In genomic region chr10:121926157-121926556, GRCh38 we compare ENCODE assay signal across 10 cellular contexts. TPM values are rescaled to one million over a fixed set of nuclear protein-coding genes. Genes with fewer than 3 reads are reported as not detected.
A peak's percentile ranks its signal among the peaks of the same experiment; 100 is the strongest.
DNase-seq lines count a peak whose midpoint lies in the region; ATAC-seq, FAIRE-seq and TF ChIP-seq lines count a peak whose summit lies in the region.
"Had no signal": no experiment of that assay in that cellular context is flagged by ENCODE, and none has a peak within 500 bp of the region (broad histone marks: within the 10 kb centered on the region; RNA-seq: fewer than 3 reads in every experiment).

No MANE protein-coding gene starts in this region.

- H3K36me3 ChIP-seq in kidney (ENCODE audit: control insufficient read depth in 1 of 2, insufficient read depth in 2 of 2, low read length in 2 of 2) (peaks cover 2 to 4% of the 10 kb centered on the region in 2 donors), thyroid gland (peaks cover 0 to 5% of the 10 kb centered on the region in 2 donors)

- no peak for ATAC-seq in activated B cell treated with CpG ODN at 0.5 μM for 24 hours (ENCODE audit: low read depth)
- ATAC-seq in GM21367 (IDR thresholded peaks at IDR 0.05; ENCODE audit: unreplicated experiment): no peak
- ATAC-seq: body of pancreas had no signal

- no peak overlapping the region for H3K27ac Mint-ChIP-seq in activated naive CD4-positive, alpha-beta T cell treated with anti-CD3 and anti-CD28 coated beads, Interleukin-2, amount 10 ng/mL, durations not matched to agents 7 days and 5 days
- no peak overlapping the region for H3K27ac Mint-ChIP-seq in activated B cell treated with CpG ODN at 0.5 μM for 24 hours

- H3K4me3 ChIP-seq in kidney (ENCODE audit: low read length in 2 of 2): peak overlapping the region; percentile 24 to 94
- no peak overlapping the region for H3K4me3 ChIP-seq in thyroid gland (replicated peaks in 1 of 3)

- H3K27me3 ChIP-seq in thyroid gland: no peaks in the 10 kb centered on the region
- H3K27me3 ChIP-seq: body of pancreas had no signal

- 86 to 89% methylated on average over 4 of the region's 4 CpGs for WGBS in thyroid gland, 2 donors

- peak overlapping the region in 1 of 2 donors; percentile 96 for H3K9ac ChIP-seq in kidney (ENCODE audit: low read length in 2 of 2)

- TF ChIP-seq CTCF in activated B cell treated with CpG ODN at 0.5 μM for 24 hours (IDR thresholded peaks at IDR 0.05): no peak
- TF ChIP-seq CTCF in kidney (IDR thresholded peaks at IDR 0.05; ENCODE audit: borderline replicate concordance, extremely low read depth, insufficient read depth): no peak
- TF ChIP-seq CTCF in thyroid gland (IDR thresholded peaks at IDR 0.05): no peak

- POLR2A ChIA-PET in activated B cell treated with CpG ODN at 0.5 μM for 24 hours (lab: Charles Lee): interaction anchor here (2.5 kb wide), 1 partner anchor 1074 kb away, joined by 12 read pairs; the partner anchor contains the start of gene WDR11

- H3K9me3 Mint-ChIP-seq in activated naive CD4-positive, alpha-beta T cell treated with anti-CD3 and anti-CD28 coated beads, Interleukin-2, amount 10 ng/mL, durations not matched to agents 7 days and 5 days: no peaks in the 10 kb centered on the region
- no peaks in the 10 kb centered on the region for H3K9me3 Mint-ChIP-seq in activated B cell treated with CpG ODN at 0.5 μM for 24 hours

- TF ChIP-seq POLR2A in thyroid gland (IDR thresholded peaks at IDR 0.05): no peak

- H3K27me3 Mint-ChIP-seq in activated naive CD4-positive, alpha-beta T cell treated with anti-CD3 and anti-CD28 coated beads, Interleukin-2, amount 10 ng/mL, durations not matched to agents 7 days and 5 days: no peaks in the 10 kb centered on the region
- no peaks in the 10 kb centered on the region for H3K27me3 Mint-ChIP-seq in activated B cell treated with CpG ODN at 0.5 μM for 24 hours

- no peak for FAIRE-seq in kidney (lab: Jason Lieb, UNC)

- H3K9me3 ChIP-seq in kidney (ENCODE audit: control insufficient read depth in 1 of 2, low read length in 2 of 2) (no peaks in the 10 kb centered on the region), thyroid gland (no peaks in the 10 kb centered on the region)
- H3K9me3 ChIP-seq: body of pancreas had no signal

- H3K4me3 Mint-ChIP-seq in activated naive CD4-positive, alpha-beta T cell treated with anti-CD3 and anti-CD28 coated beads, Interleukin-2, amount 10 ng/mL, durations not matched to agents 7 days and 5 days: peak overlapping the region; percentile 36
- H3K4me3 Mint-ChIP-seq in activated B cell treated with CpG ODN at 0.5 μM for 24 hours: peak overlapping the region; percentile 19

- H3K4me1 ChIP-seq in kidney (ENCODE audit: control insufficient read depth in 1 of 2, insufficient read depth in 1 of 2, low read depth in 1 of 2, low read length in 2 of 2): peaks cover 2 to 16% of the 10 kb centered on the region in 2 donors
- peaks cover 19 to 20% of the 10 kb centered on the region in 2 donors for H3K4me1 ChIP-seq in thyroid gland

- CTCF ChIA-PET in activated naive CD4-positive, alpha-beta T cell treated with anti-CD3 and anti-CD28 coated beads, Interleukin-2, amount 10 ng/mL, durations not matched to agents 7 days and 5 days (lab: Charles Lee): no interaction called here
- CTCF ChIA-PET in activated B cell treated with CpG ODN at 0.5 μM for 24 hours (lab: Charles Lee): no interaction called here

- no peak for DNase-seq in activated naive CD4-positive, alpha-beta T cell treated with anti-CD3 and anti-CD28 coated beads, Interleukin-2, amount 10 ng/mL, durations not matched to agents 7 days and 5 days
- no peak for DNase-seq in activated naive CD4-positive, alpha-beta T cell (lab: John Stamatoyannopoulos, UW)
- no peak for DNase-seq in activated B cell treated with CpG ODN at 0.5 μM for 24 hours
- DNase-seq in kidney: no peak
- no peak for DNase-seq in thyroid gland
- no peak for DNase-seq in activated T-cell treated with anti-CD3 and anti-CD28 coated beads for 4 hours
- DNase-seq in NCI-H2171 (lab: John Stamatoyannopoulos, UW): no peak
- DNase-seq: body of pancreas, NCI-H1930 had no signal

- H3K27ac ChIP-seq in kidney (ENCODE audit: low read depth in 2 of 2, low read length in 2 of 2): peak overlapping the region in 1 of 2 donors; percentile 93
- peak overlapping the region; percentile 99 to 100 (median 99) for H3K27ac ChIP-seq in thyroid gland

- peaks cover 13% of the 10 kb centered on the region for H3K36me3 Mint-ChIP-seq in activated naive CD4-positive, alpha-beta T cell treated with anti-CD3 and anti-CD28 coated beads, Interleukin-2, amount 10 ng/mL, durations not matched to agents 7 days and 5 days
- peaks cover 15% of the 10 kb centered on the region for H3K36me3 Mint-ChIP-seq in activated B cell treated with CpG ODN at 0.5 μM for 24 hours (ENCODE audit: low read depth)

- intact Hi-C loops in activated B cell treated with CpG ODN at 0.5 μM for 24 hours (cut with micrococcal nuclease) (loop anchor here (5.0 kb wide), 2 partner anchors 951 to 1231 kb away; partner anchors contain the start of gene FAM24B), kidney (cut with DNase I) (no loop called here), thyroid gland (cut with DNase I) (loop anchor here (5.0 kb wide), 1 partner anchor 126 kb away; no protein-coding TSS in a partner anchor)

- peaks cover 31% of the 10 kb centered on the region for H3K4me1 Mint-ChIP-seq in activated naive CD4-positive, alpha-beta T cell treated with anti-CD3 and anti-CD28 coated beads, Interleukin-2, amount 10 ng/mL, durations not matched to agents 7 days and 5 days
- peaks cover 22% of the 10 kb centered on the region for H3K4me1 Mint-ChIP-seq in activated B cell treated with CpG ODN at 0.5 μM for 24 hours

RNA-seq across cellular contexts. Expression of gene ATE1, which starts 1.7 kb away (rescaled TPM):
- total RNA-seq in activated B cell treated with CpG ODN at 0.5 μM for 24 hours (26.0 and 31.0 TPM in 2 replicates), kidney (31.0 TPM), thyroid gland (10 to 100 TPM; 47.3 to 66.0 (median 58.0) TPM)
- polyA plus RNA-seq in kidney (ENCODE audit: insufficient read depth, low read depth, low replicate concordance): 9.8 TPM

RNA-seq across cellular contexts. Expression of gene NSMCE4A, which starts 48.9 kb away (rescaled TPM):
- total RNA-seq in activated B cell treated with CpG ODN at 0.5 μM for 24 hours (70.3 and 78.0 TPM in 2 replicates), kidney (36.4 TPM), thyroid gland (100 to 1,000 TPM in 2 of 4 donors, 10 to 100 TPM in 2; 73.1 to 133 (median 111) TPM)
- 36.3 TPM for polyA plus RNA-seq in kidney (ENCODE audit: insufficient read depth, low read depth, low replicate concordance)

Comparison
In these comparisons a context has a peak if more than half of its experiments do, and no peak if none do; other contexts are left out.
1. H3K4me3 ChIP-seq: peak in kidney (2 of 2); none in thyroid gland (0 of 3).